8 cellular contexts compared by ENCODE assay signal in the genomic region with DNA sequence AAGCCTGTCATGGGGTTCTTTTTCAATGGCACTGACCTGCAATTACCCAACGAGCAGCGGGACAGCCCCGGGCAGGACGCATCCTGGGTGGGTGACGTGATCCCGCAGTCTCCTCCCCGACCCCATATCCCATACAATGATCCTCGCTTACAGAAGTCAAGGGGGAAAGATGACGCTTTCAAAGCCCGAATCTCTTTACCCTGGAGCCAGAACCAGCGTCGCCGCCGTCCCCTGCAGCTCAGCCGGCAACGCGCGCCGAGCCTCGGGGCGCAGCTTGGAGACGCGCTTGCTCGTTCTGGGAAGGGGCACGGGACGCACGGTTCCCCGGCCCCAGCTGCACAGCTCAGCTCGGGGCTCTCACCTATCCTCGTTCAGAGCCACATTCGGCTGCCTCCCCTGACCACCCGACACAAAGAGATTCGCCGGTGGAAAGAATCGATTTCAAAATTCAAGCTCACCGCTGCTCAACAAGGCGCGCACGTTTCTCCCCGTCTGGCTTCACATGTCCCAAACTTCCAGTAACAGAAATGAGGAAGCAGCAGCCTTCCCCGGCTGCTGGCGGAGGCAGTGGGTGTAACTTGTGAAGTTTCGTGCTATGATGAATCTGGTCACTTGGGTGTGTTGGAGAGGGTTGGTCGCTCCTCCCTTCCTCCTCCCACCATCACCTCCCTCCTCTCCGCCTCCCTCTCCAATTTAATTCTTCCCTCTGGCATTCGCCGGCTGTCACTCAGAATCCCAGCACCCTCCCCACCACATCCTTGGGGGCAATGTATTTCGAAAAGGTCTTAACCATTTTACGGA. TPM values are rescaled to one million over a fixed set of nuclear protein-coding genes. Genes with fewer than 3 reads are reported as not detected.
DNase-seq lines count a peak whose midpoint lies in the region; ATAC-seq and TF ChIP-seq lines count a peak whose summit lies in the region.

A gene with protein sequence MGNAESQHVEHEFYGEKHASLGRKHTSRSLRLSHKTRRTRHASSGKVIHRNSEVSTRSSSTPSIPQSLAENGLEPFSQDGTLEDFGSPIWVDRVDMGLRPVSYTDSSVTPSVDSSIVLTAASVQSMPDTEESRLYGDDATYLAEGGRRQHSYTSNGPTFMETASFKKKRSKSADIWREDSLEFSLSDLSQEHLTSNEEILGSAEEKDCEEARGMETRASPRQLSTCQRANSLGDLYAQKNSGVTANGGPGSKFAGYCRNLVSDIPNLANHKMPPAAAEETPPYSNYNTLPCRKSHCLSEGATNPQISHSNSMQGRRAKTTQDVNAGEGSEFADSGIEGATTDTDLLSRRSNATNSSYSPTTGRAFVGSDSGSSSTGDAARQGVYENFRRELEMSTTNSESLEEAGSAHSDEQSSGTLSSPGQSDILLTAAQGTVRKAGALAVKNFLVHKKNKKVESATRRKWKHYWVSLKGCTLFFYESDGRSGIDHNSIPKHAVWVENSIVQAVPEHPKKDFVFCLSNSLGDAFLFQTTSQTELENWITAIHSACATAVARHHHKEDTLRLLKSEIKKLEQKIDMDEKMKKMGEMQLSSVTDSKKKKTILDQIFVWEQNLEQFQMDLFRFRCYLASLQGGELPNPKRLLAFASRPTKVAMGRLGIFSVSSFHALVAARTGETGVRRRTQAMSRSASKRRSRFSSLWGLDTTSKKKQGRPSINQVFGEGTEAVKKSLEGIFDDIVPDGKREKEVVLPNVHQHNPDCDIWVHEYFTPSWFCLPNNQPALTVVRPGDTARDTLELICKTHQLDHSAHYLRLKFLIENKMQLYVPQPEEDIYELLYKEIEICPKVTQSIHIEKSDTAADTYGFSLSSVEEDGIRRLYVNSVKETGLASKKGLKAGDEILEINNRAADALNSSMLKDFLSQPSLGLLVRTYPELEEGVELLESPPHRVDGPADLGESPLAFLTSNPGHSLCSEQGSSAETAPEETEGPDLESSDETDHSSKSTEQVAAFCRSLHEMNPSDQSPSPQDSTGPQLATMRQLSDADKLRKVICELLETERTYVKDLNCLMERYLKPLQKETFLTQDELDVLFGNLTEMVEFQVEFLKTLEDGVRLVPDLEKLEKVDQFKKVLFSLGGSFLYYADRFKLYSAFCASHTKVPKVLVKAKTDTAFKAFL (N-terminal part only) (minus strand): TSS at position 582 of the 801 bp plus-strand sequence. CDS start 77,289 bp downstream, outside the sequence.

- peak within 1 kb of the TSS; percentile 82 for H3K27ac Mint-ChIP-seq in activated CD8-positive, alpha-beta T cell treated with anti-CD3 and anti-CD28 coated beads, Interleukin-2, amount 10 ng/mL, durations not matched to agents 7 days and 5 days
- H3K27ac Mint-ChIP-seq in type B pancreatic cell: peak within 1 kb of the TSS; percentile 94

- H3K4me1 Mint-ChIP-seq in activated CD8-positive, alpha-beta T cell treated with anti-CD3 and anti-CD28 coated beads, Interleukin-2, amount 10 ng/mL, durations not matched to agents 7 days and 5 days (ENCODE audit: low read depth): peaks cover 64% of the 10 kb centered on the region
- peaks cover 31% of the 10 kb centered on the region for H3K4me1 Mint-ChIP-seq in type B pancreatic cell (ENCODE audit: unreplicated experiment)

- H3K9me3 Mint-ChIP-seq in activated CD8-positive, alpha-beta T cell treated with anti-CD3 and anti-CD28 coated beads, Interleukin-2, amount 10 ng/mL, durations not matched to agents 7 days and 5 days (ENCODE audit: insufficient read depth): no peaks in the 10 kb centered on the region
- no peaks in the 10 kb centered on the region for H3K9me3 Mint-ChIP-seq in type B pancreatic cell

- peaks cover 14% of the 10 kb centered on the region for H3K36me3 Mint-ChIP-seq in activated CD8-positive, alpha-beta T cell treated with anti-CD3 and anti-CD28 coated beads, Interleukin-2, amount 10 ng/mL, durations not matched to agents 7 days and 5 days (ENCODE audit: low read depth)
- H3K36me3 Mint-ChIP-seq in type B pancreatic cell: peaks cover 4% of the 10 kb centered on the region

- H3K4me1 ChIP-seq in esophagus squamous epithelium: peaks cover 0 to 58% (median 3%) of the 10 kb centered on the region in 3 donors

- peak; percentile 83 for DNase-seq in AG20443 (ENCODE audit: low spot score)
- peak; percentile 48 for DNase-seq in HT1080 (ENCODE audit: low read depth)
- DNase-seq in activated CD8-positive, alpha-beta T cell treated with anti-CD3 and anti-CD28 coated beads, Interleukin-2, amount 10 ng/mL, durations not matched to agents 7 days and 5 days: no peak
- DNase-seq in esophagus squamous epithelium (lab: John Stamatoyannopoulos, UW): no peak
- peak; percentile 81 for DNase-seq in myocyte (ENCODE audit: low read depth)
- DNase-seq in type B pancreatic cell (ENCODE audit: extremely low spot score, unreplicated experiment): no peak

- H3K27me3 ChIP-seq in esophagus squamous epithelium: peaks cover 0 to 29% (median 0%) of the 10 kb centered on the region in 4 donors

- 1% methylated on average over 36 to 40 of the region's 49 CpGs for WGBS in esophagus squamous epithelium, 2 donors

- peaks cover 24% of the 10 kb centered on the region for H3K27me3 Mint-ChIP-seq in activated CD8-positive, alpha-beta T cell treated with anti-CD3 and anti-CD28 coated beads, Interleukin-2, amount 10 ng/mL, durations not matched to agents 7 days and 5 days (ENCODE audit: low read depth)
- H3K27me3 Mint-ChIP-seq in type B pancreatic cell: peaks cover 30% of the 10 kb centered on the region

- ATAC-seq in activated CD8-positive, alpha-beta T cell treated with anti-CD3 and anti-CD28 coated beads, Interleukin-2, amount 10 ng/mL, durations not matched to agents 7 days and 5 days: peak; percentile 75
- ATAC-seq in GM21825 (IDR thresholded peaks at IDR 0.05; ENCODE audit: unreplicated experiment): no peak
- no peak for ATAC-seq in HG03280 (IDR thresholded peaks at IDR 0.05; ENCODE audit: unreplicated experiment)

- H3K4me3 Mint-ChIP-seq in activated CD8-positive, alpha-beta T cell treated with anti-CD3 and anti-CD28 coated beads, Interleukin-2, amount 10 ng/mL, durations not matched to agents 7 days and 5 days: peak within 1 kb of the TSS; percentile 92
- peak within 1 kb of the TSS; percentile 96 for H3K4me3 Mint-ChIP-seq in type B pancreatic cell

- H3K27ac ChIP-seq in esophagus squamous epithelium: peak within 1 kb of the TSS; percentile 85 to 90 (median 88)

- TF ChIP-seq CTCF in esophagus squamous epithelium (IDR thresholded peaks at IDR 0.05) (no peak), type B pancreatic cell (conservative IDR thresholded peaks at IDR 0.05) (no peak)

- H3K36me3 ChIP-seq in esophagus squamous epithelium: no peaks in the 10 kb centered on the region

- intact Hi-C loops in esophagus squamous epithelium (cut with DNase I): no loop called here

- H3K9me3 ChIP-seq in esophagus squamous epithelium: no peaks in the 10 kb centered on the region

- peak within 1 kb of the TSS; percentile 51 to 75 (median 66) for H3K4me3 ChIP-seq in esophagus squamous epithelium

- POLR2A ChIA-PET in activated CD8-positive, alpha-beta T cell treated with anti-CD3 and anti-CD28 coated beads, Interleukin-2, amount 10 ng/mL, durations not matched to agents 7 days and 5 days (lab: Charles Lee): no interaction called here

- TF ChIP-seq POLR2A in esophagus squamous epithelium (IDR thresholded peaks at IDR 0.05): peak in 3 of 4 donors; percentile 62 to 86 (median 75)

- CTCF ChIA-PET in activated CD8-positive, alpha-beta T cell treated with anti-CD3 and anti-CD28 coated beads, Interleukin-2, amount 10 ng/mL, durations not matched to agents 7 days and 5 days (lab: Charles Lee): interaction anchor here (0.8 to 2.0 kb wide), 11 partner anchors 8 to 260 kb away, joined by 3 to 10 read pairs (median 4); no protein-coding TSS in a partner anchor

RNA-seq across cellular contexts. Expression of the gene that starts here (rescaled TPM):
- total RNA-seq in HT1080 (2014; rRNA removed; shearing (Covaris generic)): 1.3 and 3.5 TPM in 2 replicates
- 6.1 and 7.2 TPM in 2 replicates for polyA plus RNA-seq in HT1080 (2015; cell fraction: cytosol; rRNA removed)
- polyA plus RNA-seq in HT1080 (2015; cell fraction: nucleus; rRNA removed): 16.9 and 17.0 TPM in 2 replicates
- total RNA-seq in activated CD8-positive, alpha-beta T cell treated with anti-CD3 and anti-CD28 coated beads, Interleukin-2, amount 10 ng/mL, durations not matched to agents 7 days and 5 days: 10 to 100 TPM; 41.5 to 46.9 TPM
- 100 to 1,000 TPM in 1 of 4 donors, 10 to 100 TPM in 3; 51.0 to 105 (median 85.6) TPM for total RNA-seq in esophagus squamous epithelium
- 4.9 and 7.8 TPM in 2 replicates for total RNA-seq in myocyte
- polyA plus RNA-seq in myocyte (2012): 6.0 TPM
- total RNA-seq in type B pancreatic cell (ENCODE audit: low replicate concordance): 49.3 and 67.6 TPM in 2 replicates

Comparison
In these comparisons a context has a peak if more than half of its experiments do, and no peak if none do; other contexts are left out.
1. DNase-seq: peak in AG20443 (single experiment), HT1080 (single experiment) and myocyte (single experiment); none in activated CD8-positive, alpha-beta T cell treated with anti-CD3 and anti-CD28 coated beads, Interleukin-2, amount 10 ng/mL, durations not matched to agents 7 days and 5 days (single experiment), esophagus squamous epithelium (single experiment) and type B pancreatic cell (single experiment).